ENCODE assay signal across 14 cellular contexts in the genomic region with DNA sequence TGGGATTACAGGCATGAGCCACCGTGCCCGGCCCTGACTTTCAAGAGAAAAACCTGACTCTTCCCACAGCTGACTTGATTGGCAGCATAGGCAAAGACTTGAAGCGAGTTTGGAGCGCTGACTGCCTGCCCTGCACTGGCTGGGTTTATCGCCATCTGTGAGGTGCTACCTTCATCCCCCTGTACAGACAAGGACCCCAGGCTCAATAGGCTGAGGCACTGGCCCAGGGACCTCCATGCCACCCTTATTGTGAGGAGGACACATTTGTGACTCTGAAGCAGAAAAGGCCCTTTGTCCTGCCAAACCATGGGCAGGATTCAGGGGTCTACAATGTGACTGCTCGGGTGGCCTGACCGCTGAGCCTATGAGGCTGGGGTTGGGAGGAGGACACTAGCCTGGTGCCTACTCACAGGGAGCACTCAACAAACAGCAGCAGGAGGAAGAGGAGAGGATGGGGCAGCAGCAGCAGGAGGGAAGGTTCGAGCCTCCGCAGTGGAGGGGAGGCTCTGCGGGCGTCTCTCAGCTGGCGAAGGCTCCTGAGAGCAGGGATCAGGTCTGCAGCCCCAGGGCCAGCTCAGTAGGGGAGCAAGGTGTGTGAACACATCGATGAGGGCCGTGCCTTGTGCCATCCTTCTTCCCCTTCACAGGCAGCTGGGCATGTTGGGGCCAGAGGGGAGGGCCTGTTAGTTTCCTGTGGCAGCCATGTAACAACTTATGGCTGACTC.
DNase-seq lines count a peak whose midpoint lies in the region; ATAC-seq and TF ChIP-seq lines count a peak whose summit lies in the region.
"Had no signal": no experiment of that assay in that cellular context is flagged by ENCODE, and none has a peak within 500 bp of the region (broad histone marks: within the 10 kb centered on the region; RNA-seq: fewer than 3 reads in every experiment).

No MANE protein-coding gene starts in this region.

- H3K4me3 ChIP-seq in CD8-positive, alpha-beta memory T cell (ENCODE audit: low read length) = no peak overlapping the region
- no peak overlapping the region for H3K4me3 ChIP-seq in adrenal gland
- no peak overlapping the region for H3K4me3 ChIP-seq in gastrocnemius medialis

- no peaks in the 10 kb centered on the region for H3K9me3 Mint-ChIP-seq in CD8-positive, alpha-beta memory T cell
- no peaks in the 10 kb centered on the region for H3K9me3 Mint-ChIP-seq in immature natural killer cell
- H3K9me3 Mint-ChIP-seq: activated CD4-positive, alpha-beta T cell treated with anti-CD3 and anti-CD28 coated beads, Interleukin-2, amount 10 ng/mL, durations not matched to agents 7 days and 5 days had no signal

- H3K27ac Mint-ChIP-seq in CD8-positive, alpha-beta memory T cell = peak overlapping the region in 5 of 8 donors; percentile 9 to 93 (median 82)
- H3K27ac Mint-ChIP-seq in immature natural killer cell = peak overlapping the region; percentile 30 to 97 (median 91)
- H3K27ac Mint-ChIP-seq: activated CD4-positive, alpha-beta T cell treated with anti-CD3 and anti-CD28 coated beads, Interleukin-2, amount 10 ng/mL, durations not matched to agents 7 days and 5 days had no signal

- TF ChIP-seq POLR2A in adrenal gland (IDR thresholded peaks at IDR 0.05) (no peak), gastrocnemius medialis (IDR thresholded peaks at IDR 0.05) (no peak)

- in situ Hi-C loops in gastrocnemius medialis (cut with MboI; ENCODE audit: low sequenced_read_pairs in 4 of 4) = no loop called here

- POLR2A ChIA-PET in CD8-positive, alpha-beta memory T cell (lab: Charles Lee) = no interaction called here

- peaks cover 34% of the 10 kb centered on the region for H3K4me1 ChIP-seq in CD8-positive, alpha-beta memory T cell (ENCODE audit: insufficient read depth, low read length)
- H3K4me1 ChIP-seq in adrenal gland (replicated peaks in 1 of 2) (peaks cover 23 to 47% of the 10 kb centered on the region in 2 donors), gastrocnemius medialis (peaks cover 75 to 78% of the 10 kb centered on the region in 2 donors)

- H3K27me3 ChIP-seq in CD8-positive, alpha-beta memory T cell (ENCODE audit: insufficient read depth, low read length, poor library complexity, severe bottlenecking) = no peaks in the 10 kb centered on the region
- no peaks in the 10 kb centered on the region for H3K27me3 ChIP-seq in adrenal gland
- H3K27me3 ChIP-seq in gastrocnemius medialis = no peaks in the 10 kb centered on the region

- no peak for ATAC-seq in gastrocnemius medialis
- no peak for ATAC-seq in HG03565 (IDR thresholded peaks at IDR 0.05; ENCODE audit: unreplicated experiment)

- intact Hi-C loops in adrenal gland (cut with DNase I) = no loop called here
- intact Hi-C loops in gastrocnemius medialis (cut with DNase I; ENCODE audit: low total_unique reads) = no loop called here

- TF ChIP-seq CTCF in adrenal gland (IDR thresholded peaks at IDR 0.05) = no peak
- TF ChIP-seq CTCF in gastrocnemius medialis (IDR thresholded peaks at IDR 0.05 in 4 of 5, conservative IDR thresholded peaks at IDR 0.05 in 1 of 5) = no peak
- TF ChIP-seq CTCF in GM10266 (IDR thresholded peaks at IDR 0.05; ENCODE audit: control insufficient read depth, insufficient read depth, low read depth, missing control alignments) = no peak

- no peaks in the 10 kb centered on the region for H3K9me3 ChIP-seq in CD8-positive, alpha-beta memory T cell (ENCODE audit: low read length)
- H3K9me3 ChIP-seq in adrenal gland (replicated peaks in 1 of 3) = no peaks in the 10 kb centered on the region
- no peaks in the 10 kb centered on the region for H3K9me3 ChIP-seq in gastrocnemius medialis

- H3K36me3 Mint-ChIP-seq in CD8-positive, alpha-beta memory T cell = peaks cover 0 to 5% (median 0%) of the 10 kb centered on the region in 3 donors
- H3K36me3 Mint-ChIP-seq in immature natural killer cell = no peaks in the 10 kb centered on the region

- H3K27me3 Mint-ChIP-seq in CD8-positive, alpha-beta memory T cell = no peaks in the 10 kb centered on the region
- H3K27me3 Mint-ChIP-seq in immature natural killer cell (ENCODE audit: low read depth in 3 of 3) = peaks cover 3 to 9% (median 4%) of the 10 kb centered on the region in 3 donors

- CTCF ChIA-PET in CD8-positive, alpha-beta memory T cell (lab: Charles Lee) = no interaction called here

- H3K4me3 Mint-ChIP-seq in CD8-positive, alpha-beta memory T cell = peak overlapping the region in 1 of 7 donors; percentile 56
- H3K4me3 Mint-ChIP-seq in immature natural killer cell = peak overlapping the region; percentile 42 to 82 (median 70)
- H3K4me3 Mint-ChIP-seq: activated CD4-positive, alpha-beta T cell treated with anti-CD3 and anti-CD28 coated beads, Interleukin-2, amount 10 ng/mL, durations not matched to agents 7 days and 5 days had no signal

- 82 to 90% (median 89%) methylated on average over 12 to 14 of the region's 14 CpGs for WGBS in adrenal gland, 4 donors

- H3K4me1 Mint-ChIP-seq in CD8-positive, alpha-beta memory T cell = peaks cover 12 to 38% (median 19%) of the 10 kb centered on the region in 3 donors
- H3K4me1 Mint-ChIP-seq in immature natural killer cell = peaks cover 76 to 88% of the 10 kb centered on the region in 2 donors

- no peaks in the 10 kb centered on the region for H3K36me3 ChIP-seq in CD8-positive, alpha-beta memory T cell (ENCODE audit: insufficient read depth, low read length)
- H3K36me3 ChIP-seq in adrenal gland (replicated peaks in 1 of 2) = no peaks in the 10 kb centered on the region
- H3K36me3 ChIP-seq in gastrocnemius medialis = no peaks in the 10 kb centered on the region

- DNase-seq in CD8-positive, alpha-beta memory T cell = peak in 1 of 5 donors; percentile 35
- DNase-seq in adrenal gland (peak in 4 of 7 donors; percentile 5 to 48 (median 14)), immature natural killer cell (no peak), gastrocnemius medialis (peak in 1 of 2 donors; percentile 14), GM10266 (ENCODE audit: extremely low spot score) (no peak), NCI-H226 (no peak), nucleus accumbens (lab: John Stamatoyannopoulos, UW) (no peak)
- DNase-seq: activated CD4-positive, alpha-beta T cell treated with anti-CD3 and anti-CD28 coated beads, Interleukin-2, amount 10 ng/mL, durations not matched to agents 7 days and 5 days; anterior cingulate cortex; DMS153; stimulated activated CD4-positive, alpha-beta T cell treated with anti-CD3 and anti-CD28 coated beads, Interleukin-4, amount 100 ng/mL, for 1 hour; trophoblast cell had no signal

- H3K27ac ChIP-seq in CD8-positive, alpha-beta memory T cell (ENCODE audit: low read depth, low read length) = no peak overlapping the region
- H3K27ac ChIP-seq in adrenal gland (peak overlapping the region in 2 of 5 donors; percentile 98 to 99), gastrocnemius medialis (peak overlapping the region; percentile 98 to 99 (median 98))
- H3K27ac ChIP-seq: KMS-11 had no signal

Comparison
In these comparisons a context has a peak if more than half of its experiments do, and no peak if none do; other contexts are left out.
1. DNase-seq: peak in adrenal gland (4 of 7); none in immature natural killer cell (0 of 3), GM10266 (single experiment), NCI-H226 (single experiment) and nucleus accumbens (0 of 56).